Comparison of ENCODE assay signal across 1 cellular context in the genomic region with DNA sequence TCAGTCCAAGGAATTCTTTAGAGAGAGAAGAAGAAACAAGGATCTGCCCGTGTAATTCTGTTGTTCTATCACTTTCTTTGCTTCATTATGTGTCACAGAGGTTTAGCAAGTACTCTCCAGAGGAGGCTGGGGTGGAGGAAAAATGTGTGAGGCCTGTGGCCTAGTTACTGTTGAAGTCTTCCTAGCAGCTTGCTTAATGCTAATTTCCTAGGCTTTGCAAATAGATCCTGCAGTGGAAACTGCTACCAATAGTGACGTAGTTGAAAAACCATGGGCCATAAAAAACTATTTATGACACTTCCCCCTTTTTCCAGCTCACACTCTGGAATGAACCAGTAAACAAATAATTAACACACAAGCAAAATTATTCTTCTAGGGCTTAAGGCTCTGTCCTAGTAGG.
TF ChIP-seq lines count a peak whose summit lies in the region.

No MANE protein-coding gene starts in this region.

TF ChIP-seq in HepG2, 621 proteins besides CTCF, POLR2A, EP300 and RAD21:
- TF ChIP-seq, protein P1, sequence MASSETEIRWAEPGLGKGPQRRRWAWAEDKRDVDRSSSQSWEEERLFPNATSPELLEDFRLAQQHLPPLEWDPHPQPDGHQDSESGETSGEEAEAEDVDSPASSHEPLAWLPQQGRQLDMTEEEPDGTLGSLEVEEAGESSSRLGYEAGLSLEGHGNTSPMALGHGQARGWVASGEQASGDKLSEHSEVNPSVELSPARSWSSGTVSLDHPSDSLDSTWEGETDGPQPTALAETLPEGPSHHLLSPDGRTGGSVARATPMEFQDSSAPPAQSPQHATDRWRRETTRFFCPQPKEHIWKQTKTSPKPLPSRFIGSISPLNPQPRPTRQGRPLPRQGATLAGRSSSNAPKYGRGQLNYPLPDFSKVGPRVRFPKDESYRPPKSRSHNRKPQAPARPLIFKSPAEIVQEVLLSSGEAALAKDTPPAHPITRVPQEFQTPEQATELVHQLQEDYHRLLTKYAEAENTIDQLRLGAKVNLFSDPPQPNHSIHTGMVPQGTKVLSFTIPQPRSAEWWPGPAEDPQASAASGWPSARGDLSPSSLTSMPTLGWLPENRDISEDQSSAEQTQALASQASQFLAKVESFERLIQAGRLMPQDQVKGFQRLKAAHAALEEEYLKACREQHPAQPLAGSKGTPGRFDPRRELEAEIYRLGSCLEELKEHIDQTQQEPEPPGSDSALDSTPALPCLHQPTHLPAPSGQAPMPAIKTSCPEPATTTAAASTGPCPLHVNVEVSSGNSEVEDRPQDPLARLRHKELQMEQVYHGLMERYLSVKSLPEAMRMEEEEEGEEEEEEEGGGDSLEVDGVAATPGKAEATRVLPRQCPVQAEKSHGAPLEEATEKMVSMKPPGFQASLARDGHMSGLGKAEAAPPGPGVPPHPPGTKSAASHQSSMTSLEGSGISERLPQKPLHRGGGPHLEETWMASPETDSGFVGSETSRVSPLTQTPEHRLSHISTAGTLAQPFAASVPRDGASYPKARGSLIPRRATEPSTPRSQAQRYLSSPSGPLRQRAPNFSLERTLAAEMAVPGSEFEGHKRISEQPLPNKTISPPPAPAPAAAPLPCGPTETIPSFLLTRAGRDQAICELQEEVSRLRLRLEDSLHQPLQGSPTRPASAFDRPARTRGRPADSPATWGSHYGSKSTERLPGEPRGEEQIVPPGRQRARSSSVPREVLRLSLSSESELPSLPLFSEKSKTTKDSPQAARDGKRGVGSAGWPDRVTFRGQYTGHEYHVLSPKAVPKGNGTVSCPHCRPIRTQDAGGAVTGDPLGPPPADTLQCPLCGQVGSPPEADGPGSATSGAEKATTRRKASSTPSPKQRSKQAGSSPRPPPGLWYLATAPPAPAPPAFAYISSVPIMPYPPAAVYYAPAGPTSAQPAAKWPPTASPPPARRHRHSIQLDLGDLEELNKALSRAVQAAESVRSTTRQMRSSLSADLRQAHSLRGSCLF (CRISPR knock-in tag; IDR thresholded peaks at IDR 0.05; ENCODE audit: borderline replicate concordance): no peak
- TF ChIP-seq CREB1 (IDR thresholded peaks at IDR 0.05) (peak; percentile 58; the same call in 1 of the 2 replicates), CREB1 (CRISPR knock-in tag; IDR thresholded peaks at IDR 0.05) (no peak), ZBTB42 (CRISPR knock-in tag; IDR thresholded peaks at IDR 0.05) (no peak)
- TF ChIP-seq, protein P2, sequence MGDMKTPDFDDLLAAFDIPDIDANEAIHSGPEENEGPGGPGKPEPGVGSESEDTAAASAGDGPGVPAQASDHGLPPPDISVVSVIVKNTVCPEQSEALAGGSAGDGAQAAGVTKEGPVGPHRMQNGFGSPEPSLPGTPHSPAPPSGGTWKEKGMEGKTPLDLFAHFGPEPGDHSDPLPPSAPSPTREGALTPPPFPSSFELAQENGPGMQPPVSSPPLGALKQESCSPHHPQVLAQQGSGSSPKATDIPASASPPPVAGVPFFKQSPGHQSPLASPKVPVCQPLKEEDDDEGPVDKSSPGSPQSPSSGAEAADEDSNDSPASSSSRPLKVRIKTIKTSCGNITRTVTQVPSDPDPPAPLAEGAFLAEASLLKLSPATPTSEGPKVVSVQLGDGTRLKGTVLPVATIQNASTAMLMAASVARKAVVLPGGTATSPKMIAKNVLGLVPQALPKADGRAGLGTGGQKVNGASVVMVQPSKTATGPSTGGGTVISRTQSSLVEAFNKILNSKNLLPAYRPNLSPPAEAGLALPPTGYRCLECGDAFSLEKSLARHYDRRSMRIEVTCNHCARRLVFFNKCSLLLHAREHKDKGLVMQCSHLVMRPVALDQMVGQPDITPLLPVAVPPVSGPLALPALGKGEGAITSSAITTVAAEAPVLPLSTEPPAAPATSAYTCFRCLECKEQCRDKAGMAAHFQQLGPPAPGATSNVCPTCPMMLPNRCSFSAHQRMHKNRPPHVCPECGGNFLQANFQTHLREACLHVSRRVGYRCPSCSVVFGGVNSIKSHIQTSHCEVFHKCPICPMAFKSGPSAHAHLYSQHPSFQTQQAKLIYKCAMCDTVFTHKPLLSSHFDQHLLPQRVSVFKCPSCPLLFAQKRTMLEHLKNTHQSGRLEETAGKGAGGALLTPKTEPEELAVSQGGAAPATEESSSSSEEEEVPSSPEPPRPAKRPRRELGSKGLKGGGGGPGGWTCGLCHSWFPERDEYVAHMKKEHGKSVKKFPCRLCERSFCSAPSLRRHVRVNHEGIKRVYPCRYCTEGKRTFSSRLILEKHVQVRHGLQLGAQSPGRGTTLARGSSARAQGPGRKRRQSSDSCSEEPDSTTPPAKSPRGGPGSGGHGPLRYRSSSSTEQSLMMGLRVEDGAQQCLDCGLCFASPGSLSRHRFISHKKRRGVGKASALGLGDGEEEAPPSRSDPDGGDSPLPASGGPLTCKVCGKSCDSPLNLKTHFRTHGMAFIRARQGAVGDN (CRISPR knock-in tag; IDR thresholded peaks at IDR 0.05): no peak
